In genomic region chr6:43286995-43287716, GRCh38 we compare ENCODE assay signal across 18 cellular contexts. TPM values are rescaled to one million over a fixed set of nuclear protein-coding genes. Genes with fewer than 3 reads are reported as not detected.
A peak's percentile ranks its signal among the peaks of the same experiment; 100 is the strongest.
DNase-seq lines count a peak whose midpoint lies in the region; ATAC-seq, FAIRE-seq and TF ChIP-seq lines count a peak whose summit lies in the region.
"Had no signal": no experiment of that assay in that cellular context is flagged by ENCODE, and none has a peak within 500 bp of the region (broad histone marks: within the 10 kb centered on the region; RNA-seq: fewer than 3 reads in every experiment).

No MANE protein-coding gene starts in this region.

- H4K20me1 ChIP-seq in K562 (replicated peaks; ENCODE audit: control insufficient read depth, insufficient read depth, low read length), result 0 out of 2 replicates have a peak, but pooled peaks cover 4% of the 10 kb centered on the region

- H3K4me1 ChIP-seq in heart left ventricle, result peaks cover 0 to 10% (median 0%) of the 10 kb centered on the region in 12 donors
- H3K4me1 ChIP-seq in right atrium auricular region, result no peaks in the 10 kb centered on the region
- H3K4me1 ChIP-seq in K562 (replicated peaks in 1 of 2; ENCODE audit: control insufficient read depth in 2 of 2, insufficient read depth in 2 of 2, low read length in 2 of 2), result peaks cover 0 to 24% of the 10 kb centered on the region in 2 experiments; a peak in 2 of 5 replicates

- H3K9ac ChIP-seq in K562 (ENCODE audit: insufficient read depth in 1 of 2, low read depth in 2 of 2, low read length in 2 of 2), result no peak overlapping the region; a peak in 1 of 4 replicates

- ATAC-seq in heart left ventricle, result peak in 3 of 4 donors; percentile 15 to 41 (median 21)
- peak; percentile 86 for ATAC-seq in K562
- peak; percentile 74 for ATAC-seq in left lobe of liver
- ATAC-seq in HG02642 (IDR thresholded peaks at IDR 0.05; ENCODE audit: poor library complexity, unreplicated experiment), result no peak

- no peak overlapping the region for H3K4me2 ChIP-seq in K562 (ENCODE audit: insufficient read depth, low read length)

- WGBS in heart left ventricle, 4 donors, result 40 to 62% (median 61%) methylated on average over 2 to 9 of the region's 9 CpGs
- 3% methylated on average over 9 of the region's 9 CpGs for WGBS in K562 (ENCODE audit: insufficient coverage, low coverage, missing lambda C conversion rate)

- H3K27ac ChIP-seq in heart left ventricle, result no peak overlapping the region
- H3K27ac ChIP-seq in right atrium auricular region, result no peak overlapping the region
- H3K27ac ChIP-seq in K562 (ENCODE audit: extremely low read depth, low read depth, low read length), result no peak overlapping the region
- peak overlapping the region; percentile 59 for H3K27ac ChIP-seq in substantia nigra (ENCODE audit: low read depth, low read length, poor library complexity, severe bottlenecking)
- H3K27ac ChIP-seq: esophagus squamous epithelium, neutrophil had no signal

- no peaks in the 10 kb centered on the region for H3K79me2 ChIP-seq in K562 (ENCODE audit: control insufficient read depth, insufficient read depth, low read length)

- H3K27me3 ChIP-seq in heart left ventricle (peaks cover 0 to 30% (median 2%) of the 10 kb centered on the region in 9 donors), right atrium auricular region (no peaks in the 10 kb centered on the region), K562 (ENCODE audit: control insufficient read depth in 2 of 2, insufficient read depth in 2 of 2, low read length in 2 of 2) (peaks cover 36 to 58% of the 10 kb centered on the region in 2 experiments)

- BruUV-seq in K562 (replicated peaks; lab: Mats Ljungman, UMichigan), result no TSS peak

- no peaks in the 10 kb centered on the region for H3K9me3 ChIP-seq in heart left ventricle
- H3K9me3 ChIP-seq in right atrium auricular region, result no peaks in the 10 kb centered on the region
- no peaks in the 10 kb centered on the region for H3K9me3 ChIP-seq in K562 (replicated peaks; ENCODE audit: control insufficient read depth, insufficient read depth, low read depth, low read length)
- H3K9me3 ChIP-seq: esophagus squamous epithelium, neutrophil had no signal

- peak; percentile 74 for FAIRE-seq in K562 (lab: Jason Lieb, UNC)
- FAIRE-seq: urothelium cell line had no signal

- H3K9me1 ChIP-seq in K562 (ENCODE audit: control insufficient read depth, insufficient read depth, low read length), result no peaks in the 10 kb centered on the region

- DNase-seq in heart left ventricle, result peak in 2 of 5 donors; percentile 28 to 45
- no peak for DNase-seq in right atrium auricular region (ENCODE audit: low spot score)
- peak; percentile 45 to 62 (median 50) for DNase-seq in K562 (ENCODE audit: extremely low read depth in 1 of 4, low spot score in 3 of 4)
- no peak for DNase-seq in left lobe of liver (ENCODE audit: low spot score)
- DNase-seq in substantia nigra (lab: John Stamatoyannopoulos, UW), result peak in 16 of 49 donors; percentile 7 to 52 (median 22)
- no peak for DNase-seq in stimulated activated naive CD4-positive, alpha-beta T cell (lab: John Stamatoyannopoulos, UW)
- no peak for DNase-seq in RPMI8226
- DNase-seq: ACHN; activated CD4-positive, alpha-beta T cell treated with anti-CD3 and anti-CD28 coated beads, Interleukin-2, amount 50 U/mL, for 48 hours; activated gamma-delta T cell treated with Interleukin-2 at 50 U/mL for 16 hours; central memory CD4-positive, alpha-beta T cell; esophagus squamous epithelium; KG1; NCI-H2029 treated with DMSO at 0.1 percent for 48 hours; T-helper 1 cell had no signal

- intact Hi-C loops in heart left ventricle (cut with DNase I) (no loop called here), K562 (cut with micrococcal nuclease) (no loop called here)

- TF ChIP-seq CTCF in heart left ventricle (IDR thresholded peaks at IDR 0.05), result peak in 6 of 12 donors; percentile 14 to 40 (median 21)
- TF ChIP-seq CTCF in right atrium auricular region (IDR thresholded peaks at IDR 0.05), result no peak
- TF ChIP-seq CTCF in K562 (IDR thresholded peaks at IDR 0.05 in 2 of 3, conservative IDR thresholded peaks at IDR 0.05 in 1 of 3; ENCODE audit: insufficient read depth in 2 of 3, low read depth in 1 of 3, low read length in 3 of 3), result peak; percentile 60 to 71 (median 61)

- H3K36me3 ChIP-seq in heart left ventricle (no peaks in the 10 kb centered on the region), right atrium auricular region (no peaks in the 10 kb centered on the region), K562 (ENCODE audit: control insufficient read depth, insufficient read depth, low read length) (no peaks in the 10 kb centered on the region)
- H3K36me3 ChIP-seq: esophagus squamous epithelium, neutrophil had no signal

- no peak for TF ChIP-seq EP300 in K562 (IDR thresholded peaks at IDR 0.05; ENCODE audit: low read length)

- POLR2A ChIA-PET in K562 (lab: Yijun Ruan, JAX), result interaction anchor here (0.6 to 1.1 kb wide), 4 partner anchors 9 to 408 kb away, joined by 3 to 5 read pairs (median 3); partner anchors contain the start of gene RPL7L1

- peak; percentile 14 to 53; a peak in 2 of 4 replicates for TF ChIP-seq RAD21 in K562 (CRISPR knock-in tag; conservative IDR thresholded peaks at IDR 0.05 in 1 of 2, IDR thresholded peaks at IDR 0.05 in 1 of 2)

- H3K4me3 ChIP-seq in heart left ventricle, result no peak overlapping the region
- no peak overlapping the region for H3K4me3 ChIP-seq in right atrium auricular region
- no peak overlapping the region for H3K4me3 ChIP-seq in K562
- H3K4me3 ChIP-seq: esophagus squamous epithelium had no signal

- in situ Hi-C loops in K562 (cut with MboI), result no loop called here

- CTCF ChIA-PET in K562 (lab: Yijun Ruan, JAX; ENCODE audit: low intra/inter-chr PET ratio), result no interaction called here

- TF ChIP-seq POLR2A in heart left ventricle (IDR thresholded peaks at IDR 0.05), result no peak
- TF ChIP-seq POLR2A in K562 (conservative IDR thresholded peaks at IDR 0.05), result no peak

- H2AFZ ChIP-seq in K562 (ENCODE audit: low read depth, low read length), result no peak overlapping the region

RNA-seq across cellular contexts. Expression of gene SLC22A7, which starts 10.9 kb away (rescaled TPM):
- total RNA-seq in heart left ventricle (under 1 TPM in 4 of 9 donors, not detected in 5; 0.12 to 0.32 (median 0.14) TPM), right atrium auricular region (not detected), K562 (2014; rRNA removed) (not detected in 2 replicates), K562 (2014; rRNA removed; fragmentation: Illumina TruSeq; extraction: Trizol) (not detected in 2 replicates), K562 (2015; rRNA removed; fragmentation: Illumina TruSeq; extraction: Trizol) (not detected in 2 replicates), K562 (2021) (not detected in 2 replicates), left lobe of liver (269 TPM)
- polyA plus RNA-seq in heart left ventricle (under 1 TPM in 1 of 2 donors, not detected in 1; 0.23 TPM), K562 (2011; rRNA removed) (not detected in 2 replicates), K562 (2014; fragmentation: Illumina TruSeq; extraction: Trizol) (not detected in 2 replicates), K562 (2014; fragmentation: Nextera tagmentation; extraction: Ambion mirVana) (not detected), K562 (2014; rRNA removed) (not detected in 2 replicates)
- total RNA-seq in K562 (2011; cell fraction: chromatin; rRNA removed; ENCODE audit: low replicate concordance), result not detected in 2 replicates
- not detected in 2 replicates for total RNA-seq in K562 (2011; cell fraction: nucleolus; rRNA removed)
- total RNA-seq in K562 (2011; cell fraction: nucleoplasm; rRNA removed), result not detected in 2 replicates
- polyA plus RNA-seq in K562 (2011; cell fraction: cytosol; rRNA removed), result not detected in 2 replicates
- polyA plus RNA-seq in K562 (2011; cell fraction: nucleus; rRNA removed), result not detected in 2 replicates
- not detected in 2 replicates for polyA plus RNA-seq in K562 (2012)
- polyA minus RNA-seq in K562 (2011; rRNA and poly(A)+ RNA removed), result not detected in 2 replicates
- not detected in 2 replicates for polyA minus RNA-seq in K562 (2011; cell fraction: cytosol; rRNA and poly(A)+ RNA removed)
- not detected in 2 replicates for polyA minus RNA-seq in K562 (2011; cell fraction: nucleus; rRNA and poly(A)+ RNA removed)
- total RNA-seq: esophagus squamous epithelium had no signal

RNA-seq across cellular contexts. Expression of gene CRIP3, which starts 21.5 kb away (rescaled TPM):
- total RNA-seq in heart left ventricle (10 to 100 TPM in 6 of 9 donors, 1 to 10 TPM in 3; 3.7 to 63.3 (median 20.9) TPM), right atrium auricular region (1 to 10 TPM in 1 of 2 donors, not detected in 1; 1.5 TPM), K562 (2014; rRNA removed) (0.86 and 1.0 TPM in 2 replicates), K562 (2014; rRNA removed; fragmentation: Illumina TruSeq; extraction: Trizol) (0.87 and 0.99 TPM in 2 replicates), K562 (2015; rRNA removed; fragmentation: Illumina TruSeq; extraction: Trizol) (0.36 TPM in 1 of 2 replicates, not detected in the other), K562 (2021) (0.82 and 0.89 TPM in 2 replicates), left lobe of liver (8.4 TPM)
- polyA plus RNA-seq in heart left ventricle (10 to 100 TPM in 1 of 2 donors, 1 to 10 TPM in 1; 3.6 to 66.7 TPM), K562 (2011; rRNA removed) (1.2 and 2.7 TPM in 2 replicates), K562 (2014; fragmentation: Illumina TruSeq; extraction: Trizol) (0.86 and 2.1 TPM in 2 replicates), K562 (2014; fragmentation: Nextera tagmentation; extraction: Ambion mirVana) (under 1 TPM; 0.72 to 0.99 TPM), K562 (2014; rRNA removed) (1.3 and 3.6 TPM in 2 replicates)
- 6.4 and 11.3 TPM in 2 replicates for total RNA-seq in K562 (2011; cell fraction: chromatin; rRNA removed; ENCODE audit: low replicate concordance)
- total RNA-seq in K562 (2011; cell fraction: nucleolus; rRNA removed), result 7.6 and 7.8 TPM in 2 replicates
- total RNA-seq in K562 (2011; cell fraction: nucleoplasm; rRNA removed), result 7.9 and 8.0 TPM in 2 replicates
- polyA plus RNA-seq in K562 (2011; cell fraction: cytosol; rRNA removed), result 1.4 and 1.6 TPM in 2 replicates
- 9.4 and 9.7 TPM in 2 replicates for polyA plus RNA-seq in K562 (2011; cell fraction: nucleus; rRNA removed)
- polyA plus RNA-seq in K562 (2012), result 0.31 and 0.75 TPM in 2 replicates
- 0.57 and 0.60 TPM in 2 replicates for polyA minus RNA-seq in K562 (2011; rRNA and poly(A)+ RNA removed)
- not detected in 2 replicates for polyA minus RNA-seq in K562 (2011; cell fraction: cytosol; rRNA and poly(A)+ RNA removed)
- 2.0 and 3.6 TPM in 2 replicates for polyA minus RNA-seq in K562 (2011; cell fraction: nucleus; rRNA and poly(A)+ RNA removed)

RNA-seq across cellular contexts. Expression of gene TTBK1, which starts 43.9 kb away (rescaled TPM):
- total RNA-seq in heart left ventricle, result under 1 TPM; 0.04 to 0.52 (median 0.29) TPM
- under 1 TPM; 0.07 to 0.23 TPM for polyA plus RNA-seq in heart left ventricle
- under 1 TPM; 0.12 to 0.15 TPM for total RNA-seq in right atrium auricular region
- total RNA-seq in K562 (2011; cell fraction: chromatin; rRNA removed; ENCODE audit: low replicate concordance), result 0.07 TPM in 1 of 2 replicates, not detected in the other
- under 0.01 TPM in 1 of 2 replicates, not detected in the other for total RNA-seq in K562 (2011; cell fraction: nucleolus; rRNA removed)
- 0.07 TPM in 1 of 2 replicates, not detected in the other for total RNA-seq in K562 (2011; cell fraction: nucleoplasm; rRNA removed)
- not detected in 2 replicates for total RNA-seq in K562 (2014; rRNA removed)
- not detected in 2 replicates for total RNA-seq in K562 (2014; rRNA removed; fragmentation: Illumina TruSeq; extraction: Trizol)
- total RNA-seq in K562 (2015; rRNA removed; fragmentation: Illumina TruSeq; extraction: Trizol), result not detected in 2 replicates
- total RNA-seq in K562 (2021), result not detected in 2 replicates
- not detected in 2 replicates for polyA plus RNA-seq in K562 (2011; rRNA removed)
- not detected in 2 replicates for polyA plus RNA-seq in K562 (2011; cell fraction: cytosol; rRNA removed)
- not detected in 2 replicates for polyA plus RNA-seq in K562 (2011; cell fraction: nucleus; rRNA removed)
- polyA plus RNA-seq in K562 (2012), result 0.01 TPM in 1 of 2 replicates, not detected in the other
- polyA plus RNA-seq in K562 (2014; fragmentation: Illumina TruSeq; extraction: Trizol), result not detected in 2 replicates
- polyA plus RNA-seq in K562 (2014; fragmentation: Nextera tagmentation; extraction: Ambion mirVana), result not detected
- not detected in 2 replicates for polyA plus RNA-seq in K562 (2014; rRNA removed)
- polyA minus RNA-seq in K562 (2011; rRNA and poly(A)+ RNA removed), result not detected in 2 replicates
- not detected in 2 replicates for polyA minus RNA-seq in K562 (2011; cell fraction: cytosol; rRNA and poly(A)+ RNA removed)
- polyA minus RNA-seq in K562 (2011; cell fraction: nucleus; rRNA and poly(A)+ RNA removed), result under 0.01 TPM in 1 of 2 replicates, not detected in the other
- total RNA-seq in left lobe of liver, result 2.0 TPM

RNA-seq across cellular contexts. Expression of gene DNPH1, which starts 57.9 kb away (rescaled TPM):
- 10 to 100 TPM; 18.9 to 63.7 (median 25.7) TPM for total RNA-seq in heart left ventricle
- 10 to 100 TPM; 37.9 to 45.5 TPM for polyA plus RNA-seq in heart left ventricle
- 10 to 100 TPM; 38.4 to 63.9 TPM for total RNA-seq in right atrium auricular region
- total RNA-seq in K562 (2011; cell fraction: chromatin; rRNA removed; ENCODE audit: low replicate concordance), result 41.0 and 115 TPM in 2 replicates
- 111 and 120 TPM in 2 replicates for total RNA-seq in K562 (2011; cell fraction: nucleolus; rRNA removed)
- 76.8 and 84.6 TPM in 2 replicates for total RNA-seq in K562 (2011; cell fraction: nucleoplasm; rRNA removed)
- total RNA-seq in K562 (2014; rRNA removed), result 237 and 302 TPM in 2 replicates
- 25.7 and 32.4 TPM in 2 replicates for total RNA-seq in K562 (2014; rRNA removed; fragmentation: Illumina TruSeq; extraction: Trizol)
- total RNA-seq in K562 (2015; rRNA removed; fragmentation: Illumina TruSeq; extraction: Trizol), result 67.7 and 68.7 TPM in 2 replicates
- total RNA-seq in K562 (2021), result 127 and 140 TPM in 2 replicates
- 136 and 161 TPM in 2 replicates for polyA plus RNA-seq in K562 (2011; rRNA removed)
- polyA plus RNA-seq in K562 (2011; cell fraction: cytosol; rRNA removed), result 293 and 491 TPM in 2 replicates
- 149 and 187 TPM in 2 replicates for polyA plus RNA-seq in K562 (2011; cell fraction: nucleus; rRNA removed)
- polyA plus RNA-seq in K562 (2012), result 197 and 211 TPM in 2 replicates
- polyA plus RNA-seq in K562 (2014; fragmentation: Illumina TruSeq; extraction: Trizol), result 48.8 and 72.3 TPM in 2 replicates
- polyA plus RNA-seq in K562 (2014; fragmentation: Nextera tagmentation; extraction: Ambion mirVana), result 10 to 100 TPM in 1 of 2 experiments, 1 to 10 TPM in 1; 7.3 to 13.9 TPM
- polyA plus RNA-seq in K562 (2014; rRNA removed), result 300 and 346 TPM in 2 replicates
- 23.2 and 30.5 TPM in 2 replicates for polyA minus RNA-seq in K562 (2011; rRNA and poly(A)+ RNA removed)
- polyA minus RNA-seq in K562 (2011; cell fraction: cytosol; rRNA and poly(A)+ RNA removed), result 26.2 and 27.7 TPM in 2 replicates
- polyA minus RNA-seq in K562 (2011; cell fraction: nucleus; rRNA and poly(A)+ RNA removed), result 26.3 and 34.4 TPM in 2 replicates
- total RNA-seq in left lobe of liver, result 80.4 TPM

Comparison
In these comparisons a context has a peak if more than half of its experiments do, and no peak if none do; other contexts are left out.
1. DNase-seq: peak in K562 (4 of 4); none in right atrium auricular region (single experiment), left lobe of liver (single experiment), stimulated activated naive CD4-positive, alpha-beta T cell (0 of 6) and RPMI8226 (single experiment).
2. CTCF ChIP-seq: peak in K562 (3 of 3); none in right atrium auricular region (0 of 2).
3. RNA of gene SLC22A7, which starts 10.9 kb away (total RNA-seq): 269 TPM in left lobe of liver (single experiment); 0.12 to 0.32 TPM in heart left ventricle, not detected in right atrium auricular region and not detected in K562; every median in the first group is over 100 times any median in the second.